ENCODE assay signal across 1 cellular context in the genomic region with DNA sequence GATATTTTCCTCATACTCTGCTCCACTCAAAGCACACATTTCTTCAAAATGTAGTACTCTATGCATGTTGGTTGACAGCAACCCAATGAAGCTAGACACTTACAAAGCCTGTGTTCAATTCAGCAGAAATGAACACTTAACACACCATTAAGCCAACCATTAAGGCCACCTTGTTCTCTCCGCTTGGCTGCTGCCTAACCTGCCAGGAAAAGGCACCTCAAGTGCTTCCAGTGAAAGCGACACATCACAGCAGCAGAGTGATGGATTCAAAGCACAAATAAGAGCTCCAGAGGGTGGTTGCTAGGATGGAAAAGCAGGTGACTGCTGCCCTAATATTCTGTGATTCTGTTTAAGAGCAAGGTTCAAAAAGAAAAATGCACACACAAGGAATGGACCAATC.
TF ChIP-seq lines count a peak whose summit lies in the region.

No MANE protein-coding gene starts in this region.

TF ChIP-seq in HepG2, 621 proteins besides CTCF, POLR2A, EP300 and RAD21:
- TF ChIP-seq, protein P1, sequence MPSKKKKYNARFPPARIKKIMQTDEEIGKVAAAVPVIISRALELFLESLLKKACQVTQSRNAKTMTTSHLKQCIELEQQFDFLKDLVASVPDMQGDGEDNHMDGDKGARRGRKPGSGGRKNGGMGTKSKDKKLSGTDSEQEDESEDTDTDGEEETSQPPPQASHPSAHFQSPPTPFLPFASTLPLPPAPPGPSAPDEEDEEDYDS (CRISPR knock-in tag; IDR thresholded peaks at IDR 0.05) = no peak
- TF ChIP-seq RAD51 (IDR thresholded peaks at IDR 0.05; ENCODE audit: borderline replicate concordance) (no peak), ZNF543 (CRISPR knock-in tag; IDR thresholded peaks at IDR 0.05) (no peak), SALL1 (CRISPR knock-in tag; IDR thresholded peaks at IDR 0.05) (no peak), JDP2 (CRISPR knock-in tag; IDR thresholded peaks at IDR 0.05; ENCODE audit: borderline replicate concordance) (no peak), TFDP1 (CRISPR knock-in tag; IDR thresholded peaks at IDR 0.05; ENCODE audit: borderline replicate concordance) (no peak), U2AF1 (optimal IDR thresholded peaks at IDR 0.05; ENCODE audit: low read depth, low read length) (no peak)
